ENCODE assay signal across 1 cellular context in the genomic region with DNA sequence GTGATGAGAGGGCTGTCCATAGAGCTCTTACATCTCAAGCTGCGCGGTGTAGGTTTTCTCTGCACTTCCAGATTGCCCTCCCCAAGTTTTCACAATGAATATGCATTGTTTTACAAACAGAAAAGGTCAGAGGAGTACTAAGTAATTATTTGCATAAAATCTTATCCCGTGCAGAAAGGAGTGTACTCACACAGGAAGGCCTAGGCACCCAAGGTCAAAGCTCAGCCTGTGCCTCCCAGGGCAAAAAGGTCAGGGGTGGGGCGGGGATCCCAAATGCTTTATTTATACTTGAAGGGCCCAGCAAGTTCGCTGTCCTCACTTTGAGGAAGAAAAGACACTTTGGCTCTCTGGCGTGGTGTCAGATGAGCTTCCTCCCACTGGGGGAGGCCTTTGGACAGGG.
TF ChIP-seq lines count a peak whose summit lies in the region.

No MANE protein-coding gene starts in this region.

TF ChIP-seq in GM23338, 12 proteins besides CTCF, POLR2A, EP300 and RAD21 (continued from another document):
- TF ChIP-seq, protein P1, sequence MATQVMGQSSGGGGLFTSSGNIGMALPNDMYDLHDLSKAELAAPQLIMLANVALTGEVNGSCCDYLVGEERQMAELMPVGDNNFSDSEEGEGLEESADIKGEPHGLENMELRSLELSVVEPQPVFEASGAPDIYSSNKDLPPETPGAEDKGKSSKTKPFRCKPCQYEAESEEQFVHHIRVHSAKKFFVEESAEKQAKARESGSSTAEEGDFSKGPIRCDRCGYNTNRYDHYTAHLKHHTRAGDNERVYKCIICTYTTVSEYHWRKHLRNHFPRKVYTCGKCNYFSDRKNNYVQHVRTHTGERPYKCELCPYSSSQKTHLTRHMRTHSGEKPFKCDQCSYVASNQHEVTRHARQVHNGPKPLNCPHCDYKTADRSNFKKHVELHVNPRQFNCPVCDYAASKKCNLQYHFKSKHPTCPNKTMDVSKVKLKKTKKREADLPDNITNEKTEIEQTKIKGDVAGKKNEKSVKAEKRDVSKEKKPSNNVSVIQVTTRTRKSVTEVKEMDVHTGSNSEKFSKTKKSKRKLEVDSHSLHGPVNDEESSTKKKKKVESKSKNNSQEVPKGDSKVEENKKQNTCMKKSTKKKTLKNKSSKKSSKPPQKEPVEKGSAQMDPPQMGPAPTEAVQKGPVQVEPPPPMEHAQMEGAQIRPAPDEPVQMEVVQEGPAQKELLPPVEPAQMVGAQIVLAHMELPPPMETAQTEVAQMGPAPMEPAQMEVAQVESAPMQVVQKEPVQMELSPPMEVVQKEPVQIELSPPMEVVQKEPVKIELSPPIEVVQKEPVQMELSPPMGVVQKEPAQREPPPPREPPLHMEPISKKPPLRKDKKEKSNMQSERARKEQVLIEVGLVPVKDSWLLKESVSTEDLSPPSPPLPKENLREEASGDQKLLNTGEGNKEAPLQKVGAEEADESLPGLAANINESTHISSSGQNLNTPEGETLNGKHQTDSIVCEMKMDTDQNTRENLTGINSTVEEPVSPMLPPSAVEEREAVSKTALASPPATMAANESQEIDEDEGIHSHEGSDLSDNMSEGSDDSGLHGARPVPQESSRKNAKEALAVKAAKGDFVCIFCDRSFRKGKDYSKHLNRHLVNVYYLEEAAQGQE (IDR thresholded peaks at IDR 0.05; ENCODE audit: unreplicated experiment) = no peak
- TF ChIP-seq STAT1 (IDR thresholded peaks at IDR 0.05; ENCODE audit: unreplicated experiment) (no peak), CREB1 (CRISPR knock-in tag; IDR thresholded peaks at IDR 0.05; ENCODE audit: low read depth) (no peak), EZH2phosphoT487 (IDR thresholded peaks at IDR 0.05; ENCODE audit: unreplicated experiment) (no peak), NANOG (IDR thresholded peaks at IDR 0.05; ENCODE audit: borderline replicate concordance) (no peak), ZNF114 (CRISPR knock-in tag; IDR thresholded peaks at IDR 0.05) (no peak), POLR2AphosphoS5 (IDR thresholded peaks at IDR 0.05; ENCODE audit: low read depth) (no peak), EZH2 (IDR thresholded peaks at IDR 0.05; ENCODE audit: low read depth, unreplicated experiment) (no peak), ZNF331 (CRISPR knock-in tag; IDR thresholded peaks at IDR 0.05; ENCODE audit: low read depth) (no peak)
- TF ChIP-seq, protein P2, sequence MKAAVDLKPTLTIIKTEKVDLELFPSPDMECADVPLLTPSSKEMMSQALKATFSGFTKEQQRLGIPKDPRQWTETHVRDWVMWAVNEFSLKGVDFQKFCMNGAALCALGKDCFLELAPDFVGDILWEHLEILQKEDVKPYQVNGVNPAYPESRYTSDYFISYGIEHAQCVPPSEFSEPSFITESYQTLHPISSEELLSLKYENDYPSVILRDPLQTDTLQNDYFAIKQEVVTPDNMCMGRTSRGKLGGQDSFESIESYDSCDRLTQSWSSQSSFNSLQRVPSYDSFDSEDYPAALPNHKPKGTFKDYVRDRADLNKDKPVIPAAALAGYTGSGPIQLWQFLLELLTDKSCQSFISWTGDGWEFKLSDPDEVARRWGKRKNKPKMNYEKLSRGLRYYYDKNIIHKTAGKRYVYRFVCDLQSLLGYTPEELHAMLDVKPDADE (IDR thresholded peaks at IDR 0.05) = no peak
